Comparison of ENCODE assay signal across 8 cellular contexts in the genomic region with DNA sequence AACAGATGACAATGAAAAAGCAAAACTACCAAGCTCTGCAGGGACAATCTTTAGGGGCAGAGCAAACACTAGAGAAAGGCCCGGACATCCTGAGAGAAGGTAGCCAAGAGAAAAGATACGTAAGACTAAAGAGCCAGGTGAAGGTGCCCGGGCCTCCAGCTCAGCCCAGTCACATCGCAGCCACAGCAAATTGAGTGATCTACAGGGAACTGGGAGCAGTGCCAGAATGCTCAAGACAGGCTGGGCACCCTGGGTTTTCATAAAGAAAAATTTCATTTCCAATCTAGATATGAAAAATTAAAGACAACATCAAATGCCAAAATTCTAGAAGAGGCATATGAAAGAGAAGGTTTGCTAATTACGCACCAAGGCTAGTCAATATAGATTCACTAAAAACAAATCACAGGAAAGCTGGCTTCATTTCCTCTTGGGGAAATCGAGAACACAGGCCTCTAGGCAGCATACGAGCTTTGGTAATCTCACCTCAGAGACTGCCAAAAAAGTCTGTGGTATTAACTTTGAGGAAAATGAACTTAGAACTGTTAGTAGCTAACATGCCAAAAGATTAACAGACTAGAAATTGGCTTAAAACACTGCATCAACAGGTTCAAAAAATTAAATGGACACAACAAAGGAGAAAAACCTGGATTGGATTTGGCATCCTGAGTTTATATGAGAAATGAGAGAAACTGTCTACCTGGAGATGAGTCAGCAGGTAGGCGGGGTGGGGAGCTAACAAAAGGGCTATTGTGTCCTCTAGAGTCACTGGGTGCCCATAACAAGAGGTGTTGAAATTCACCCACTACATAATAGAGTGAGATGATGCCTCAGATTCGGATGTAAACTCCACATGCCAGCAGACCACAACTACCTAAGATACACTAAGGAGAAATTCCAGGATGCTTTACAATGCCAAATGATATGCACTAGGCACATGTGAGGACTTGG. TPM values are rescaled to one million over a fixed set of nuclear protein-coding genes. Genes with fewer than 3 reads are reported as not detected.
DNase-seq lines count a peak whose midpoint lies in the region; FAIRE-seq and TF ChIP-seq lines count a peak whose summit lies in the region.

No MANE protein-coding gene starts in this region.

- no peaks in the 10 kb centered on the region for H3K27me3 ChIP-seq in neural progenitor cell

- H3K4me3 Mint-ChIP-seq in endothelial cell (ENCODE audit: unreplicated experiment) (peak overlapping the region; percentile 72), neural progenitor cell (no peak overlapping the region)

- H3K9me3 ChIP-seq in neural progenitor cell (ENCODE audit: low read depth) = no peaks in the 10 kb centered on the region

- peak overlapping the region; percentile 52 for H3K4me2 ChIP-seq in neural progenitor cell

- H3K9me3 Mint-ChIP-seq in endothelial cell (ENCODE audit: unreplicated experiment) (no peaks in the 10 kb centered on the region), neural progenitor cell (no peaks in the 10 kb centered on the region)

- H3K27me3 Mint-ChIP-seq in endothelial cell (ENCODE audit: unreplicated experiment) (no peaks in the 10 kb centered on the region), neural progenitor cell (ENCODE audit: insufficient read depth, low read depth) (no peaks in the 10 kb centered on the region)

- no peak for TF ChIP-seq POLR2A in GM12891 (IDR thresholded peaks at IDR 0.05; ENCODE audit: low read depth, low read length)

- peak; percentile 31 for FAIRE-seq in GM12891 (lab: Jason Lieb, UNC)

- peaks cover 37% of the 10 kb centered on the region for H3K4me1 ChIP-seq in neural progenitor cell

- DNase-seq in GM12891 (ENCODE audit: insufficient read length, low spot score) (no peak), NCI-H2107 treated with DMSO at 0.1 percent for 48 hours (lab: John Stamatoyannopoulos, UW; ENCODE audit: unreplicated experiment) (peak; percentile 45), endothelial cell (ENCODE audit: low spot score) (no peak), neural progenitor cell (ENCODE audit: low spot score) (no peak), DMS79 (lab: John Stamatoyannopoulos, UW) (no peak), NCI-H82 treated with DMSO at 0.1 percent for 48 hours (lab: John Stamatoyannopoulos, UW; ENCODE audit: unreplicated experiment) (no peak), NOMO-1 treated with DMSO at 0.1 percent for 48 hours (lab: John Stamatoyannopoulos, UW; ENCODE audit: unreplicated experiment) (no peak)
- DNase-seq in activated CD4-positive, alpha-beta T cell treated with anti-CD3 and anti-CD28 coated beads, Interleukin-2, amount 50 U/mL, for 4 hours = no peak

- H3K4me1 Mint-ChIP-seq in endothelial cell (ENCODE audit: unreplicated experiment) = peaks cover 43% of the 10 kb centered on the region
- peaks cover 51% of the 10 kb centered on the region for H3K4me1 Mint-ChIP-seq in neural progenitor cell

- H3K36me3 Mint-ChIP-seq in endothelial cell (ENCODE audit: low read depth, unreplicated experiment) (peaks cover 28% of the 10 kb centered on the region), neural progenitor cell (peaks cover 31% of the 10 kb centered on the region)

- no peak overlapping the region for H3K9ac ChIP-seq in neural progenitor cell

- peaks cover 92% of the 10 kb centered on the region for H4K20me1 ChIP-seq in neural progenitor cell (ENCODE audit: low read depth)

- H2AFZ ChIP-seq in neural progenitor cell (replicated peaks) = no peak overlapping the region

- peaks cover 18% of the 10 kb centered on the region for H3K36me3 ChIP-seq in neural progenitor cell

- peaks cover 4% of the 10 kb centered on the region for H3F3A ChIP-seq in neural progenitor cell (ENCODE audit: low read depth)

- peak overlapping the region; percentile 55 for H3K27ac ChIP-seq in neural progenitor cell

- TF ChIP-seq CTCF in endothelial cell (IDR thresholded peaks at IDR 0.05; ENCODE audit: unreplicated experiment) = no peak
- no peak for TF ChIP-seq CTCF in neural progenitor cell (IDR thresholded peaks at IDR 0.05)

- peaks cover 98% of the 10 kb centered on the region for H3K79me2 ChIP-seq in neural progenitor cell (ENCODE audit: low read depth)

- no peak overlapping the region for H3K4me3 ChIP-seq in neural progenitor cell

- H3K27ac Mint-ChIP-seq in endothelial cell (ENCODE audit: unreplicated experiment) (peak overlapping the region; percentile 95), neural progenitor cell (no peak overlapping the region)

TF ChIP-seq in GM12891, 5 proteins besides CTCF, POLR2A, EP300 and RAD21:
- no peak for TF ChIP-seq PAX5 (IDR thresholded peaks at IDR 0.05; ENCODE audit: insufficient read depth, low read length, severe bottlenecking)
- TF ChIP-seq POU2F2 (IDR thresholded peaks at IDR 0.05; ENCODE audit: low read depth, low read length) = no peak
- TF ChIP-seq SPI1 (IDR thresholded peaks at IDR 0.05; ENCODE audit: low read depth, low read length) = no peak
- TF ChIP-seq POLR2AphosphoS5 (IDR thresholded peaks at IDR 0.05; ENCODE audit: low read depth, low read length) = no peak
- no peak for TF ChIP-seq TAF1 (IDR thresholded peaks at IDR 0.05; ENCODE audit: low read depth, low read length)

RNA-seq across cellular contexts. Expression of a gene that starts 6.6 kb away (rescaled TPM):
- polyA plus RNA-seq in GM12891 (2012; ENCODE audit: low read depth, missing spikeins) = 52.8 TPM
- total RNA-seq in endothelial cell (ENCODE audit: unreplicated experiment) = 160 TPM
- total RNA-seq in neural progenitor cell (ENCODE audit: low replicate concordance) = 188 and 212 TPM in 2 replicates
